In genomic region chr6:108707328-108707976, GRCh38 we compare ENCODE assay signal across 1 cellular context.
TF ChIP-seq lines count a peak whose summit lies in the region.

No MANE protein-coding gene starts in this region.

TF ChIP-seq in HepG2, 621 proteins besides CTCF, POLR2A, EP300 and RAD21 (continued from another document and continues in another):
- TF ChIP-seq KDM3A (CRISPR knock-in tag; IDR thresholded peaks at IDR 0.05; ENCODE audit: low read depth), result no peak
- no peak for TF ChIP-seq ZNF782 (CRISPR knock-in tag; IDR thresholded peaks at IDR 0.05; ENCODE audit: borderline replicate concordance)
- no peak for TF ChIP-seq SRY (CRISPR knock-in tag; IDR thresholded peaks at IDR 0.05)
- no peak for TF ChIP-seq HDAC1 (CRISPR knock-in tag; IDR thresholded peaks at IDR 0.05)
- TF ChIP-seq ZSCAN20 (CRISPR knock-in tag; IDR thresholded peaks at IDR 0.05; ENCODE audit: borderline replicate concordance), result no peak
- TF ChIP-seq NAIF1 (CRISPR knock-in tag; IDR thresholded peaks at IDR 0.05; ENCODE audit: borderline replicate concordance), result no peak
- no peak for TF ChIP-seq TBL1XR1 (IDR thresholded peaks at IDR 0.05; ENCODE audit: borderline replicate concordance, low read length, partially characterized antibody)
- TF ChIP-seq ATF1 (CRISPR knock-in tag; IDR thresholded peaks at IDR 0.05), result no peak
- TF ChIP-seq ZNF362 (CRISPR knock-in tag; IDR thresholded peaks at IDR 0.05; ENCODE audit: borderline replicate concordance), result peak; percentile 24; the same call in 1 of the 2 replicates
- TF ChIP-seq ZNF318 (CRISPR knock-in tag; IDR thresholded peaks at IDR 0.05), result no peak
- TF ChIP-seq RXRA (CRISPR knock-in tag; IDR thresholded peaks at IDR 0.05), result no peak
- TF ChIP-seq ZNF564 (CRISPR knock-in tag; IDR thresholded peaks at IDR 0.05), result no peak
- no peak for TF ChIP-seq ZNF136 (CRISPR knock-in tag; IDR thresholded peaks at IDR 0.05; ENCODE audit: low read depth)
- no peak for TF ChIP-seq ZNF431 (CRISPR knock-in tag; IDR thresholded peaks at IDR 0.05; ENCODE audit: borderline replicate concordance, low read depth)
- TF ChIP-seq KMT2B (CRISPR knock-in tag; IDR thresholded peaks at IDR 0.05), result no peak
- TF ChIP-seq ZNF354B (CRISPR knock-in tag; IDR thresholded peaks at IDR 0.05), result no peak
- no peak for TF ChIP-seq ZBTB7A (CRISPR knock-in tag; IDR thresholded peaks at IDR 0.05)
- TF ChIP-seq ZMYM4 (CRISPR knock-in tag; IDR thresholded peaks at IDR 0.05), result 0 out of 2 replicates have a peak, but pooled peaks have one; percentile 36
- no peak for TF ChIP-seq PAWR (CRISPR knock-in tag; IDR thresholded peaks at IDR 0.05; ENCODE audit: borderline replicate concordance)
- TF ChIP-seq KDM5A (IDR thresholded peaks at IDR 0.05; ENCODE audit: borderline replicate concordance, low read length), result no peak
- no peak for TF ChIP-seq SNRNP70 (IDR thresholded peaks at IDR 0.05; ENCODE audit: low read depth, low read length)
- no peak for TF ChIP-seq ZNF770 (CRISPR knock-in tag; IDR thresholded peaks at IDR 0.05)
- no peak for TF ChIP-seq FOXM1 (CRISPR knock-in tag; IDR thresholded peaks at IDR 0.05)
- TF ChIP-seq ZNF570 (CRISPR knock-in tag; IDR thresholded peaks at IDR 0.05; ENCODE audit: borderline replicate concordance), result no peak
- TF ChIP-seq, protein P1, sequence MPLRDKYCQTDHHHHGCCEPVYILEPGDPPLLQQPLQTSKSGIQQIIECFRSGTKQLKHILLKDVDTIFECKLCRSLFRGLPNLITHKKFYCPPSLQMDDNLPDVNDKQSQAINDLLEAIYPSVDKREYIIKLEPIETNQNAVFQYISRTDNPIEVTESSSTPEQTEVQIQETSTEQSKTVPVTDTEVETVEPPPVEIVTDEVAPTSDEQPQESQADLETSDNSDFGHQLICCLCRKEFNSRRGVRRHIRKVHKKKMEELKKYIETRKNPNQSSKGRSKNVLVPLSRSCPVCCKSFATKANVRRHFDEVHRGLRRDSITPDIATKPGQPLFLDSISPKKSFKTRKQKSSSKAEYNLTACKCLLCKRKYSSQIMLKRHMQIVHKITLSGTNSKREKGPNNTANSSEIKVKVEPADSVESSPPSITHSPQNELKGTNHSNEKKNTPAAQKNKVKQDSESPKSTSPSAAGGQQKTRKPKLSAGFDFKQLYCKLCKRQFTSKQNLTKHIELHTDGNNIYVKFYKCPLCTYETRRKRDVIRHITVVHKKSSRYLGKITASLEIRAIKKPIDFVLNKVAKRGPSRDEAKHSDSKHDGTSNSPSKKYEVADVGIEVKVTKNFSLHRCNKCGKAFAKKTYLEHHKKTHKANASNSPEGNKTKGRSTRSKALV (CRISPR knock-in tag; IDR thresholded peaks at IDR 0.05), result no peak
- TF ChIP-seq, protein P2, sequence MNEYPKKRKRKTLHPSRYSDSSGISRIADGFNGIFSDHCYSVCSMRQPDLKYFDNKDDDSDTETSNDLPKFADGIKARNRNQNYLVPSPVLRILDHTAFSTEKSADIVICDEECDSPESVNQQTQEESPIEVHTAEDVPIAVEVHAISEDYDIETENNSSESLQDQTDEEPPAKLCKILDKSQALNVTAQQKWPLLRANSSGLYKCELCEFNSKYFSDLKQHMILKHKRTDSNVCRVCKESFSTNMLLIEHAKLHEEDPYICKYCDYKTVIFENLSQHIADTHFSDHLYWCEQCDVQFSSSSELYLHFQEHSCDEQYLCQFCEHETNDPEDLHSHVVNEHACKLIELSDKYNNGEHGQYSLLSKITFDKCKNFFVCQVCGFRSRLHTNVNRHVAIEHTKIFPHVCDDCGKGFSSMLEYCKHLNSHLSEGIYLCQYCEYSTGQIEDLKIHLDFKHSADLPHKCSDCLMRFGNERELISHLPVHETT (CRISPR knock-in tag; conservative IDR thresholded peaks at IDR 0.05), result no peak
- TF ChIP-seq ZNF256 (CRISPR knock-in tag; conservative IDR thresholded peaks at IDR 0.05), result no peak
- no peak for TF ChIP-seq FOXP1 (IDR thresholded peaks at IDR 0.05)
- peak; percentile 63 for TF ChIP-seq FOXP1 (CRISPR knock-in tag; IDR thresholded peaks at IDR 0.05)
- TF ChIP-seq MATR3 (CRISPR knock-in tag; IDR thresholded peaks at IDR 0.05), result no peak
- TF ChIP-seq, protein P3, sequence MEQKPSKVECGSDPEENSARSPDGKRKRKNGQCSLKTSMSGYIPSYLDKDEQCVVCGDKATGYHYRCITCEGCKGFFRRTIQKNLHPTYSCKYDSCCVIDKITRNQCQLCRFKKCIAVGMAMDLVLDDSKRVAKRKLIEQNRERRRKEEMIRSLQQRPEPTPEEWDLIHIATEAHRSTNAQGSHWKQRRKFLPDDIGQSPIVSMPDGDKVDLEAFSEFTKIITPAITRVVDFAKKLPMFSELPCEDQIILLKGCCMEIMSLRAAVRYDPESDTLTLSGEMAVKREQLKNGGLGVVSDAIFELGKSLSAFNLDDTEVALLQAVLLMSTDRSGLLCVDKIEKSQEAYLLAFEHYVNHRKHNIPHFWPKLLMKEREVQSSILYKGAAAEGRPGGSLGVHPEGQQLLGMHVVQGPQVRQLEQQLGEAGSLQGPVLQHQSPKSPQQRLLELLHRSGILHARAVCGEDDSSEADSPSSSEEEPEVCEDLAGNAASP (CRISPR knock-in tag; IDR thresholded peaks at IDR 0.05; ENCODE audit: borderline replicate concordance), result no peak
- no peak for TF ChIP-seq SP140L (CRISPR knock-in tag; IDR thresholded peaks at IDR 0.05; ENCODE audit: borderline replicate concordance)
- no peak for TF ChIP-seq MEIS2 (CRISPR knock-in tag; IDR thresholded peaks at IDR 0.05)
- TF ChIP-seq, protein P4, sequence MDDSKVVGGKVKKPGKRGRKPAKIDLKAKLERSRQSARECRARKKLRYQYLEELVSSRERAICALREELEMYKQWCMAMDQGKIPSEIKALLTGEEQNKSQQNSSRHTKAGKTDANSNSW (CRISPR knock-in tag; IDR thresholded peaks at IDR 0.05; ENCODE audit: borderline replicate concordance), result no peak
- TF ChIP-seq, protein P5, sequence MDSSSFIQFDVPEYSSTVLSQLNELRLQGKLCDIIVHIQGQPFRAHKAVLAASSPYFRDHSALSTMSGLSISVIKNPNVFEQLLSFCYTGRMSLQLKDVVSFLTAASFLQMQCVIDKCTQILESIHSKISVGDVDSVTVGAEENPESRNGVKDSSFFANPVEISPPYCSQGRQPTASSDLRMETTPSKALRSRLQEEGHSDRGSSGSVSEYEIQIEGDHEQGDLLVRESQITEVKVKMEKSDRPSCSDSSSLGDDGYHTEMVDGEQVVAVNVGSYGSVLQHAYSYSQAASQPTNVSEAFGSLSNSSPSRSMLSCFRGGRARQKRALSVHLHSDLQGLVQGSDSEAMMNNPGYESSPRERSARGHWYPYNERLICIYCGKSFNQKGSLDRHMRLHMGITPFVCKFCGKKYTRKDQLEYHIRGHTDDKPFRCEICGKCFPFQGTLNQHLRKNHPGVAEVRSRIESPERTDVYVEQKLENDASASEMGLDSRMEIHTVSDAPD (CRISPR knock-in tag; IDR thresholded peaks at IDR 0.05), result no peak
- no peak for TF ChIP-seq SETDB1 (CRISPR knock-in tag; IDR thresholded peaks at IDR 0.05; ENCODE audit: borderline replicate concordance)
- no peak for TF ChIP-seq PAX8 (CRISPR knock-in tag; IDR thresholded peaks at IDR 0.05; ENCODE audit: borderline replicate concordance)
- no peak for TF ChIP-seq PRDM10 (CRISPR knock-in tag; IDR thresholded peaks at IDR 0.05; ENCODE audit: low read depth)
- no peak for TF ChIP-seq CENPT (CRISPR knock-in tag; IDR thresholded peaks at IDR 0.05; ENCODE audit: low read depth)
- TF ChIP-seq FOXA3 (CRISPR knock-in tag; IDR thresholded peaks at IDR 0.05), result peak; percentile 90
